In the genomic region with DNA sequence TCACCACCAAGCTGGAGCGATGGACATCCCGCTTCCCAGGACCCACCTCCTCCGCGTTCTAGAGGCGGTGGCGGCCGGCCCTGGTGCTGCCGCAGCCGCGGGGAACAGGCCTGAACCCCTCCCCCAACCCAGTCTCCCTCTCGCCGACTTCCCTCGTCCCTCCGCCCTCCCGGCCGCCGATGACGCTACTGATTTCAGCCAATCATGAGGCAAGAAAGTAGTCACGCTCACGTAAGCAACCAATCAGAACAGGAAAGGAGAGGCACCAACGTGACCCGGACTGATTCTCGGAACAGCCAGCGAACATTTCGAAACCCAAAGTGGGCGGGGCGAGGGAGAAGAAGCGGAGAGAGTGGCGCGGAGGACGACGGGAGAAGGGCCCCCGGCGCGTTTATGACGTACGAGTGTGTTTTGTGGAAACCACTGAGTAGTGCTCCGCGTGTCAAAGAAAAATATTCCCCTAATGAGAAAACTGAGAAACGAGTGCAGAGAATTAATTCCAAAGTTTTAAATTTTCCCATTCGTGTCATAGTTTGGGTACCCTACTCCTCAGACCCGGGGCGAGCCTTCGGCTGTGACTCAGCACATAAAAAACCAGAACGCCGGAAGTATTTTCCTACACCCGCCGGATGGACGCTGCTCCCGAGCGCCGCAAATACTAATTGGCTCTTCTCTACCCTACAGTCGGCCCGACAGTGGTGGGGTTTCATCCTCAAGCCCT, we compare ENCODE assay signal across 8 cellular contexts. TPM values are rescaled to one million over a fixed set of nuclear protein-coding genes. Genes with fewer than 3 reads are reported as not detected.
A peak's percentile ranks its signal among the peaks of the same experiment; 100 is the strongest.
DNase-seq lines count a peak whose midpoint lies in the region; ATAC-seq and TF ChIP-seq lines count a peak whose summit lies in the region.

A gene with protein sequence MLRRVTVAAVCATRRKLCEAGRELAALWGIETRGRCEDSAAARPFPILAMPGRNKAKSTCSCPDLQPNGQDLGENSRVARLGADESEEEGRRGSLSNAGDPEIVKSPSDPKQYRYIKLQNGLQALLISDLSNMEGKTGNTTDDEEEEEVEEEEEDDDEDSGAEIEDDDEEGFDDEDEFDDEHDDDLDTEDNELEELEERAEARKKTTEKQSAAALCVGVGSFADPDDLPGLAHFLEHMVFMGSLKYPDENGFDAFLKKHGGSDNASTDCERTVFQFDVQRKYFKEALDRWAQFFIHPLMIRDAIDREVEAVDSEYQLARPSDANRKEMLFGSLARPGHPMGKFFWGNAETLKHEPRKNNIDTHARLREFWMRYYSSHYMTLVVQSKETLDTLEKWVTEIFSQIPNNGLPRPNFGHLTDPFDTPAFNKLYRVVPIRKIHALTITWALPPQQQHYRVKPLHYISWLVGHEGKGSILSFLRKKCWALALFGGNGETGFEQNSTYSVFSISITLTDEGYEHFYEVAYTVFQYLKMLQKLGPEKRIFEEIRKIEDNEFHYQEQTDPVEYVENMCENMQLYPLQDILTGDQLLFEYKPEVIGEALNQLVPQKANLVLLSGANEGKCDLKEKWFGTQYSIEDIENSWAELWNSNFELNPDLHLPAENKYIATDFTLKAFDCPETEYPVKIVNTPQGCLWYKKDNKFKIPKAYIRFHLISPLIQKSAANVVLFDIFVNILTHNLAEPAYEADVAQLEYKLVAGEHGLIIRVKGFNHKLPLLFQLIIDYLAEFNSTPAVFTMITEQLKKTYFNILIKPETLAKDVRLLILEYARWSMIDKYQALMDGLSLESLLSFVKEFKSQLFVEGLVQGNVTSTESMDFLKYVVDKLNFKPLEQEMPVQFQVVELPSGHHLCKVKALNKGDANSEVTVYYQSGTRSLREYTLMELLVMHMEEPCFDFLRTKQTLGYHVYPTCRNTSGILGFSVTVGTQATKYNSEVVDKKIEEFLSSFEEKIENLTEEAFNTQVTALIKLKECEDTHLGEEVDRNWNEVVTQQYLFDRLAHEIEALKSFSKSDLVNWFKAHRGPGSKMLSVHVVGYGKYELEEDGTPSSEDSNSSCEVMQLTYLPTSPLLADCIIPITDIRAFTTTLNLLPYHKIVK (minus strand): TSS at position 112 of the 721 bp plus-strand sequence. CDS start 112 bp downstream, outside the sequence.

- no peaks in the 10 kb centered on the region for H3K9me3 ChIP-seq in upper lobe of right lung

- intact Hi-C loops in T-helper 1 cell treated with Interleukin-12 subunit alpha and Interleukin-12 subunit beta and Interleukin-4 antibody, amounts not matched to agents 30 ng/mL and 1 ng/mL, for 36 hours (cut with micrococcal nuclease), result loop anchor here (1.0 to 5.0 kb wide), 18 partner anchors 149 to 1960 kb away; a partner anchor contains a TSS
- intact Hi-C loops in left cardiac atrium (cut with DNase I), result no loop called here
- intact Hi-C loops in posterior vena cava (cut with DNase I), result no loop called here
- intact Hi-C loops in upper lobe of right lung (cut with DNase I), result no loop called here

- H3K27ac ChIP-seq in upper lobe of right lung, result peak within 1 kb of the TSS; percentile 99

- ATAC-seq in GM18498 (IDR thresholded peaks at IDR 0.05; ENCODE audit: unreplicated experiment) (peak; percentile 95), HG02885 (IDR thresholded peaks at IDR 0.05; ENCODE audit: poor library complexity, unreplicated experiment) (peak; percentile 96), left cardiac atrium (peak; percentile 97 to 98), upper lobe of right lung (peak; percentile 98)

- H3K36me3 ChIP-seq in upper lobe of right lung, result no peaks in the 10 kb centered on the region

- H3K27me3 ChIP-seq in upper lobe of right lung, result peaks cover 8% of the 10 kb centered on the region

- H3K4me1 ChIP-seq in upper lobe of right lung, result peaks cover 29% of the 10 kb centered on the region

- no peak for TF ChIP-seq CTCF in upper lobe of right lung (IDR thresholded peaks at IDR 0.05)

- peak; percentile 99 for DNase-seq in NCI-H1694 (lab: John Stamatoyannopoulos, UW)
- DNase-seq in amygdala (lab: John Stamatoyannopoulos, UW), result peak; percentile 85 to 100 (median 98)
- DNase-seq in left cardiac atrium, result peak; percentile 100
- DNase-seq in posterior vena cava (ENCODE audit: low spot score), result peak; percentile 100
- peak; percentile 99 for DNase-seq in upper lobe of right lung

- H3K4me3 ChIP-seq in upper lobe of right lung, result peak within 1 kb of the TSS; percentile 96

RNA-seq across cellular contexts. Expression of the gene that starts here (rescaled TPM):
- 200 TPM in 2 replicates for total RNA-seq in T-helper 1 cell treated with Interleukin-12 subunit alpha and Interleukin-12 subunit beta and Interleukin-4 antibody, amounts not matched to agents 30 ng/mL and 1 ng/mL, for 36 hours
- total RNA-seq in left cardiac atrium (100 to 1,000 TPM; 120 to 136 TPM), posterior vena cava (100 to 1,000 TPM in 1 of 2 donors, 10 to 100 TPM in 1; 88.0 to 108 TPM), upper lobe of right lung (118 TPM)

Comparison
In these comparisons a context has a peak if more than half of its experiments do, and no peak if none do; other contexts are left out.
1. Peak in every context shown above with its lines: DNase-seq, ATAC-seq, H3K4me3 ChIP-seq and H3K27ac ChIP-seq.